12 cellular contexts compared by ENCODE assay signal in the genomic region with DNA sequence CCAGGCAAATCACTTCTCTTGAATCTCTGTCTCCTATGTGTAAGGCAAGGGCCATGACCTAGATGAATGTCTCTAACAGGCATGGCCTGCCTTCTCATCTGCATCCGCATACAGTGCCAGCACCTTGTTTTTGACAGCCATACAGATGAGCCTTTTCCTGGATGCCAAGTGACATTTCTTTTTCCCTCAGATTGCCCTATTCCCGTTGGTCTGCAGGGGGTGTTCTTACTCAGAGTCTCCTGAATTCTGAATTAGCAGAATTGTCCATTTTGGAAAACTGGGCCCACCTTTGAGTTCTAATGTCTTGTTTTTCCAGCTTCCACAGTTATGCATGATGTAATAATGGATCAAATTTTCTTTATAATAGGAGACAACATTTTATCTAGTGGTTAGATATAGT.
A peak's percentile ranks its signal among the peaks of the same experiment; 100 is the strongest.
DNase-seq lines count a peak whose midpoint lies in the region; ATAC-seq and TF ChIP-seq lines count a peak whose summit lies in the region.
"Had no signal": no experiment of that assay in that cellular context is flagged by ENCODE, and none has a peak within 500 bp of the region (broad histone marks: within the 10 kb centered on the region; RNA-seq: fewer than 3 reads in every experiment).

No MANE protein-coding gene starts in this region.

- no peaks in the 10 kb centered on the region for H3K9me3 ChIP-seq in WERI-Rb-1 (ENCODE audit: severe bottlenecking)
- H3K9me3 ChIP-seq: Caco-2 had no signal

- peak; percentile 22 for TF ChIP-seq CTCF in AG04449 (IDR thresholded peaks at IDR 0.05; ENCODE audit: insufficient read depth, low read length, missing control alignments)
- TF ChIP-seq CTCF in GM10248 (IDR thresholded peaks at IDR 0.05; ENCODE audit: control extremely low read depth, extremely low read depth, low read depth, missing control alignments): peak; percentile 16
- TF ChIP-seq CTCF in WERI-Rb-1 (IDR thresholded peaks at IDR 0.05; ENCODE audit: low read depth, low read length): peak; percentile 57

- POLR2A ChIA-PET in AG04449 (lab: Yijun Ruan, JAX): no interaction called here
- POLR2A ChIA-PET in GM10248 (lab: Yijun Ruan, JAX): no interaction called here

- DNase-seq in AG04449 (ENCODE audit: low read depth, low spot score): no peak
- no peak for DNase-seq in GM10248 (ENCODE audit: extremely low spot score)
- no peak for DNase-seq in WERI-Rb-1
- DNase-seq in islet precursor cell: peak; percentile 38
- no peak for DNase-seq in NCI-H187 (lab: John Stamatoyannopoulos, UW)
- no peak for DNase-seq in T-helper 2 cell treated with Interferon-gamma antibody and Interleukin-4, amounts not matched to agents 5 μg/mL and 100 μg/mL, for 36 hours (ENCODE audit: low spot score)
- DNase-seq in inferior parietal cortex (ENCODE audit: extremely low spot score): no peak
- DNase-seq: activated T-cell treated with anti-CD3 and anti-CD28 coated beads, Interleukin-2, amount 50 U/mL, for 72 hours; Caco-2; nucleus accumbens had no signal

- peaks cover 14% of the 10 kb centered on the region for H3K27me3 Mint-ChIP-seq in T-helper 2 cell treated with Interferon-gamma antibody and Interleukin-4, amounts not matched to agents 5 μg/mL and 100 μg/mL, for 36 hours (ENCODE audit: low read depth)

- peaks cover 89% of the 10 kb centered on the region for H3K27me3 ChIP-seq in WERI-Rb-1 (ENCODE audit: insufficient read depth, low read depth, severe bottlenecking)

- CTCF ChIA-PET in AG04449 (lab: Yijun Ruan, JAX) (interaction anchor here (1.0 to 1.4 kb wide), 4 partner anchors 15 to 186 kb away, joined by 3 to 5 read pairs (median 4); no protein-coding TSS in a partner anchor), GM10248 (lab: Yijun Ruan, JAX) (interaction anchor here (1.0 kb wide), 1 partner anchor 355 kb away, joined by 3 read pairs; a partner anchor contains a TSS)

- no peak overlapping the region for H3K4me3 ChIP-seq in AG04449 (ENCODE audit: low read depth, low read length)
- H3K4me3 ChIP-seq in WERI-Rb-1 (ENCODE audit: low read depth, low read length): no peak overlapping the region

- ATAC-seq in GM21526 (IDR thresholded peaks at IDR 0.05; ENCODE audit: low FRiP score, unreplicated experiment): no peak

- H3K4me1 Mint-ChIP-seq in T-helper 2 cell treated with Interferon-gamma antibody and Interleukin-4, amounts not matched to agents 5 μg/mL and 100 μg/mL, for 36 hours (ENCODE audit: low read depth): peaks cover 4% of the 10 kb centered on the region
- H3K4me1 Mint-ChIP-seq: IgD-negative memory B cell had no signal

- H3K27ac ChIP-seq in WERI-Rb-1: no peak overlapping the region

- no peaks in the 10 kb centered on the region for H3K9me3 Mint-ChIP-seq in T-helper 2 cell treated with Interferon-gamma antibody and Interleukin-4, amounts not matched to agents 5 μg/mL and 100 μg/mL, for 36 hours
- H3K9me3 Mint-ChIP-seq: activated T-cell treated with anti-CD3 and anti-CD28 coated beads, Interleukin-2, amount 50 U/mL, for 72 hours; IgD-negative memory B cell had no signal

- no peak overlapping the region for H3K27ac Mint-ChIP-seq in T-helper 2 cell treated with Interferon-gamma antibody and Interleukin-4, amounts not matched to agents 5 μg/mL and 100 μg/mL, for 36 hours
- H3K27ac Mint-ChIP-seq: activated T-cell treated with anti-CD3 and anti-CD28 coated beads, Interleukin-2, amount 50 U/mL, for 72 hours; IgD-negative memory B cell had no signal

- H3K4me3 Mint-ChIP-seq in T-helper 2 cell treated with Interferon-gamma antibody and Interleukin-4, amounts not matched to agents 5 μg/mL and 100 μg/mL, for 36 hours: no peak overlapping the region
- H3K4me3 Mint-ChIP-seq: activated T-cell treated with anti-CD3 and anti-CD28 coated beads, Interleukin-2, amount 50 U/mL, for 72 hours; IgD-negative memory B cell had no signal

- H3K36me3 Mint-ChIP-seq in T-helper 2 cell treated with Interferon-gamma antibody and Interleukin-4, amounts not matched to agents 5 μg/mL and 100 μg/mL, for 36 hours (ENCODE audit: low read depth): no peaks in the 10 kb centered on the region
- H3K36me3 Mint-ChIP-seq: IgD-negative memory B cell had no signal

- H3K36me3 ChIP-seq in WERI-Rb-1: no peaks in the 10 kb centered on the region
